ENCODE assay signal across 15 cellular contexts in the genomic region with DNA sequence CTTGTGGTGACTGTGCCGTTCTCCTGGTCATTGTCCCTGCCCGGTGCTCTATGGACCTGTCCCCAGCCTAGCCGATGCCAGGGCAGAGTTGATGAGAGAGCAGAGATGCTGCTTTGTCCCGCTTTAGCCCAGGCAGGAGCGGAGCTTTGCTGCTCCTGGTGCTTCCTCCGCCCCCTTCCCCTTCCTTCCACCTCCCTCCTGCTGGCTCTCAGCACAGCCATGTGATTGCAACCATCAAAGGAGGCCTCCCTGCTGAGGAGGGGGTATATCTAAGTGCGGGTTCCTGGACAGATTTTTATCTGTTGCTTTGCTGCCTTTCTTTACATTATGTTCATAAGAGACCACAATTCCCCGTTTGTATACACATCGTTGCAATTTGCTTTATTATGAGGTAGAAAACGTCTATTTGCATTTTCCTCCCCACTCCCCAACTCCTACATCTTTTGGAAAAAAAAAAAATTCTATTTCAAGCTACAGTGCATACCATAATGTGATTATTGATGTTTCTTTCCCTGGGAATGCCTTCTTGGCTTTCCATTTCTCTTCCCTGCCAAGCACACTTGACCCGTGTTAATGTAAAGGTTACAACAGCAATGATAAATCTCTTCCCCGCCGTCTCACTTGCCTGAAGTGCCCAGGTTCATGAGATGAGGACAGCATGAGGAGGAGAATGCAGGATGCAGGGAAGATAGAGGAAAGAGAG. TPM values are rescaled to one million over a fixed set of nuclear protein-coding genes. Genes with fewer than 3 reads are reported as not detected.
DNase-seq lines count a peak whose midpoint lies in the region; ATAC-seq and TF ChIP-seq lines count a peak whose summit lies in the region.
"Had no signal": no experiment of that assay in that cellular context is flagged by ENCODE, and none has a peak within 500 bp of the region (broad histone marks: within the 10 kb centered on the region; RNA-seq: fewer than 3 reads in every experiment).

No MANE protein-coding gene starts in this region.

- peaks cover 42% of the 10 kb centered on the region for H3K4me1 Mint-ChIP-seq in activated naive CD8-positive, alpha-beta T cell (ENCODE audit: low read depth)
- H3K4me1 Mint-ChIP-seq in activated naive CD8-positive, alpha-beta T cell treated with anti-CD3 and anti-CD28 coated beads, Interleukin-2, amount 50 U/mL, for 24 hours: peaks cover 45% of the 10 kb centered on the region
- H3K4me1 Mint-ChIP-seq in T-helper 17 cell: peaks cover 28% of the 10 kb centered on the region
- H3K4me1 Mint-ChIP-seq in type B pancreatic cell (ENCODE audit: unreplicated experiment): peaks cover 39% of the 10 kb centered on the region

- no peaks in the 10 kb centered on the region for H3K27me3 Mint-ChIP-seq in activated naive CD8-positive, alpha-beta T cell
- no peaks in the 10 kb centered on the region for H3K27me3 Mint-ChIP-seq in activated naive CD8-positive, alpha-beta T cell treated with anti-CD3 and anti-CD28 coated beads, Interleukin-2, amount 50 U/mL, for 24 hours
- no peaks in the 10 kb centered on the region for H3K27me3 Mint-ChIP-seq in T-helper 17 cell
- H3K27me3 Mint-ChIP-seq in type B pancreatic cell: no peaks in the 10 kb centered on the region

- no peak overlapping the region for H3K4me3 Mint-ChIP-seq in activated naive CD8-positive, alpha-beta T cell
- H3K4me3 Mint-ChIP-seq in activated naive CD8-positive, alpha-beta T cell treated with anti-CD3 and anti-CD28 coated beads, Interleukin-2, amount 50 U/mL, for 24 hours: no peak overlapping the region
- peak overlapping the region; percentile 73 for H3K4me3 Mint-ChIP-seq in T-helper 17 cell
- H3K4me3 Mint-ChIP-seq in type B pancreatic cell: peak overlapping the region; percentile 4

- H3K27ac Mint-ChIP-seq in activated naive CD8-positive, alpha-beta T cell: peak overlapping the region; percentile 11
- no peak overlapping the region for H3K27ac Mint-ChIP-seq in activated naive CD8-positive, alpha-beta T cell treated with anti-CD3 and anti-CD28 coated beads, Interleukin-2, amount 50 U/mL, for 24 hours
- H3K27ac Mint-ChIP-seq in T-helper 17 cell (no peak overlapping the region), type B pancreatic cell (peak overlapping the region; percentile 9)

- no peak for TF ChIP-seq CTCF in type B pancreatic cell (conservative IDR thresholded peaks at IDR 0.05)

- no peak for ATAC-seq in activated naive CD8-positive, alpha-beta T cell treated with anti-CD3 and anti-CD28 coated beads, Interleukin-2, amount 50 U/mL, for 24 hours
- ATAC-seq in T-helper 17 cell (peak; percentile 50), HG02623 (IDR thresholded peaks at IDR 0.05; ENCODE audit: unreplicated experiment) (no peak)
- ATAC-seq: esophagus mucosa had no signal

- no peaks in the 10 kb centered on the region for H3K9me3 ChIP-seq in T-helper 17 cell (ENCODE audit: control insufficient read depth, low read length, poor library complexity, severe bottlenecking)
- H3K9me3 ChIP-seq: neutrophil, stomach had no signal

- H3K36me3 Mint-ChIP-seq in activated naive CD8-positive, alpha-beta T cell: peaks cover 2% of the 10 kb centered on the region
- H3K36me3 Mint-ChIP-seq in activated naive CD8-positive, alpha-beta T cell treated with anti-CD3 and anti-CD28 coated beads, Interleukin-2, amount 50 U/mL, for 24 hours (ENCODE audit: low read depth): no peaks in the 10 kb centered on the region
- H3K36me3 Mint-ChIP-seq in T-helper 17 cell (ENCODE audit: low read depth) (no peaks in the 10 kb centered on the region), type B pancreatic cell (no peaks in the 10 kb centered on the region)

- no peak for DNase-seq in activated naive CD8-positive, alpha-beta T cell treated with anti-CD3 and anti-CD28 coated beads, Interleukin-2, amount 50 U/mL, for 24 hours
- DNase-seq in T-helper 17 cell: no peak
- DNase-seq in iris pigment epithelial cell (ENCODE audit: low read depth): peak; percentile 43
- DNase-seq in type B pancreatic cell (ENCODE audit: extremely low spot score, unreplicated experiment): no peak
- no peak for DNase-seq in GOT3 (lab: John Stamatoyannopoulos, UW)
- DNase-seq in HuH-7.5 (ENCODE audit: low spot score): no peak
- DNase-seq: AML-193, GM23248, kidney, NCI-H345, stomach had no signal

- H3K9me3 Mint-ChIP-seq in activated naive CD8-positive, alpha-beta T cell (ENCODE audit: low read depth): no peaks in the 10 kb centered on the region
- H3K9me3 Mint-ChIP-seq in activated naive CD8-positive, alpha-beta T cell treated with anti-CD3 and anti-CD28 coated beads, Interleukin-2, amount 50 U/mL, for 24 hours: peaks cover 4% of the 10 kb centered on the region
- H3K9me3 Mint-ChIP-seq in type B pancreatic cell: peaks cover 14% of the 10 kb centered on the region

RNA-seq across cellular contexts. Expression of a gene that starts 25.4 kb away (rescaled TPM):
- total RNA-seq in T-helper 17 cell (1 to 10 TPM in 1 of 2 donors, under 1 TPM in 1; 0.65 to 2.6 TPM), type B pancreatic cell (ENCODE audit: low replicate concordance) (0.24 and 1.5 TPM in 2 replicates)

Comparison
In these comparisons a context has a peak if more than half of its experiments do, and no peak if none do; other contexts are left out.
1. H3K27ac Mint-ChIP-seq: peak in activated naive CD8-positive, alpha-beta T cell (single experiment) and type B pancreatic cell (single experiment); none in activated naive CD8-positive, alpha-beta T cell treated with anti-CD3 and anti-CD28 coated beads, Interleukin-2, amount 50 U/mL, for 24 hours (single experiment) and T-helper 17 cell (single experiment).
2. H3K4me3 Mint-ChIP-seq: peak in T-helper 17 cell (single experiment) and type B pancreatic cell (single experiment); none in activated naive CD8-positive, alpha-beta T cell (single experiment) and activated naive CD8-positive, alpha-beta T cell treated with anti-CD3 and anti-CD28 coated beads, Interleukin-2, amount 50 U/mL, for 24 hours (single experiment).